ENCODE assay signal across 2 cellular contexts in the genomic region with DNA sequence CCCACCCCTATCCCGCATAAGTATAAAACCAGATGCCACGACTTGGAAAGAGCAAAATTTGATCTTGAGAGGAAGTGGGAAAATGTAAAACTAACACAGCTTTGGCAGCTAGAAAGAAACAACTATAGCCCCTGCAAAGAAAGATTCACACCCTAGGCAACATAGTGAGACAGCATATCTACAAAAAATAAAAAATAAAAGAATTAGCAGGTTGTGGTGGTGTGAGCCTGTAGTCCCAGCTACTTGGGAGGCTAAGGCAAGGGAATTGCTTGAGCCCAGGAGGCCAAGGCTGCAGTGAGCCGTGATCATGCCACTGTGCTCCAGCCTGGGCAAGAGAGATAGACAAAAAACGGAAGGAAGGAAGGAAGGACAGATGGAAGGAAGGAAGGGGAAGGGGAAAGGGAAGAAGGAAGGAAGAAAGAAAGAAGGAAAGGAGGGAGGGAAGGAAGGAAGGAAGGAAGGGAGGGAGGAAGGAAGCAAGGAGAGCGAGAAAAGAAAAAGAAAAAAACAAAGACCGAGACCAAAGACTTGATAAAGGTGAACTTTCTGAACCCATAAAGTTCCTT.
TF ChIP-seq lines count a peak whose summit lies in the region.

No MANE protein-coding gene starts in this region.

TF ChIP-seq in IMR-90, 13 proteins besides CTCF, POLR2A, EP300 and RAD21:
- TF ChIP-seq RCOR1 (IDR thresholded peaks at IDR 0.05; ENCODE audit: insufficient replicate concordance, low read length) (no peak), RFX5 (IDR thresholded peaks at IDR 0.05; ENCODE audit: low read depth, low read length) (no peak), SMC3 (IDR thresholded peaks at IDR 0.05; ENCODE audit: low read depth, low read length) (no peak), CEBPB (IDR thresholded peaks at IDR 0.05; ENCODE audit: low read depth, low read length) (no peak), MAFK (IDR thresholded peaks at IDR 0.05; ENCODE audit: low read depth, low read length) (no peak), MAZ (IDR thresholded peaks at IDR 0.05; ENCODE audit: borderline replicate concordance, low read depth, low read length) (no peak), CHD1 (IDR thresholded peaks at IDR 0.05; ENCODE audit: low read depth, low read length) (no peak), FOS (IDR thresholded peaks at IDR 0.05; ENCODE audit: low read depth, low read length) (no peak), USF2 (IDR thresholded peaks at IDR 0.05; ENCODE audit: low read depth, low read length) (no peak), BHLHE40 (IDR thresholded peaks at IDR 0.05; ENCODE audit: low read depth, low read length) (no peak), NFE2L2 (IDR thresholded peaks at IDR 0.05; ENCODE audit: low read depth, low read length) (no peak), MXI1 (IDR thresholded peaks at IDR 0.05; ENCODE audit: borderline replicate concordance, low read depth, low read length) (no peak)
- TF ChIP-seq, protein P1, sequence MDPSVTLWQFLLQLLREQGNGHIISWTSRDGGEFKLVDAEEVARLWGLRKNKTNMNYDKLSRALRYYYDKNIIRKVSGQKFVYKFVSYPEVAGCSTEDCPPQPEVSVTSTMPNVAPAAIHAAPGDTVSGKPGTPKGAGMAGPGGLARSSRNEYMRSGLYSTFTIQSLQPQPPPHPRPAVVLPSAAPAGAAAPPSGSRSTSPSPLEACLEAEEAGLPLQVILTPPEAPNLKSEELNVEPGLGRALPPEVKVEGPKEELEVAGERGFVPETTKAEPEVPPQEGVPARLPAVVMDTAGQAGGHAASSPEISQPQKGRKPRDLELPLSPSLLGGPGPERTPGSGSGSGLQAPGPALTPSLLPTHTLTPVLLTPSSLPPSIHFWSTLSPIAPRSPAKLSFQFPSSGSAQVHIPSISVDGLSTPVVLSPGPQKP (IDR thresholded peaks at IDR 0.05; ENCODE audit: borderline replicate concordance, low read depth, low read length), result no peak

TF ChIP-seq in GM12878, 131 proteins besides CTCF, POLR2A, EP300 and RAD21:
- no peak for TF ChIP-seq MXI1 (IDR thresholded peaks at IDR 0.05; ENCODE audit: low read depth, low read length)
- peak; percentile 86; the same call in 1 of the 2 replicates for TF ChIP-seq HDGF (IDR thresholded peaks at IDR 0.05)
- no peak for TF ChIP-seq PAX5 (IDR thresholded peaks at IDR 0.05; ENCODE audit: borderline replicate concordance, low read depth, low read length)
- no peak for TF ChIP-seq TCF12 (IDR thresholded peaks at IDR 0.05; ENCODE audit: low read depth, low read length)
- no peak for TF ChIP-seq NR2C2 (IDR thresholded peaks at IDR 0.05; ENCODE audit: borderline replicate concordance, control insufficient read depth, insufficient read length, low read depth)
- TF ChIP-seq IKZF2 (IDR thresholded peaks at IDR 0.05), result peak in 1 of 2 experiments; percentile 18; a peak in 1 of 4 replicates
- 0 out of 2 replicates have a peak, but pooled peaks have one; percentile 26 for TF ChIP-seq MTA2 (IDR thresholded peaks at IDR 0.05; ENCODE audit: low read depth)
- TF ChIP-seq ZNF217 (IDR thresholded peaks at IDR 0.05), result no peak
- TF ChIP-seq NBN (IDR thresholded peaks at IDR 0.05), result peak; percentile 61; the same call in 1 of the 2 replicates
- no peak for TF ChIP-seq DPF2 (IDR thresholded peaks at IDR 0.05)
- TF ChIP-seq RCOR1 (conservative IDR thresholded peaks at IDR 0.05; ENCODE audit: low read depth, low read length), result no peak
- TF ChIP-seq YBX1 (IDR thresholded peaks at IDR 0.05), result 0 out of 2 replicates have a peak, but pooled peaks have one; percentile 10
- peak; percentile 12; the same call in 1 of the 2 replicates for TF ChIP-seq MLLT1 (IDR thresholded peaks at IDR 0.05)
- TF ChIP-seq ZNF687 (IDR thresholded peaks at IDR 0.05), result peak; percentile 17; the same call in 1 of the 2 replicates
- TF ChIP-seq SPI1 (IDR thresholded peaks at IDR 0.05; ENCODE audit: borderline replicate concordance, insufficient read depth, low read depth, low read length), result peak; percentile 59; the same call in 1 of the 2 replicates
- no peak for TF ChIP-seq SUZ12 (IDR thresholded peaks at IDR 0.05; ENCODE audit: unreplicated experiment)
- no peak for TF ChIP-seq IRF3 (IDR thresholded peaks at IDR 0.05)
- TF ChIP-seq SIX5 (IDR thresholded peaks at IDR 0.05; ENCODE audit: low read depth, low read length, severe bottlenecking), result no peak
- TF ChIP-seq BCL3 (IDR thresholded peaks at IDR 0.05; ENCODE audit: borderline replicate concordance, insufficient read depth, low read depth, low read length, poor library complexity, severe bottlenecking), result no peak
- TF ChIP-seq RFX5 (IDR thresholded peaks at IDR 0.05; ENCODE audit: low read depth, low read length), result no peak
- no peak for TF ChIP-seq GABPA (IDR thresholded peaks at IDR 0.05; ENCODE audit: low read depth)
- peak; percentile 20; the same call in 1 of the 2 replicates for TF ChIP-seq RELB (IDR thresholded peaks at IDR 0.05; ENCODE audit: low read depth)
- peak in 1 of 2 experiments; percentile 63; a peak in 2 of 4 replicates for TF ChIP-seq ETV6 (conservative IDR thresholded peaks at IDR 0.05 in 1 of 2, IDR thresholded peaks at IDR 0.05 in 1 of 2; ENCODE audit: borderline replicate concordance in 1 of 2, low read depth in 1 of 2)
